1 cellular context compared by ENCODE assay signal in the genomic region with DNA sequence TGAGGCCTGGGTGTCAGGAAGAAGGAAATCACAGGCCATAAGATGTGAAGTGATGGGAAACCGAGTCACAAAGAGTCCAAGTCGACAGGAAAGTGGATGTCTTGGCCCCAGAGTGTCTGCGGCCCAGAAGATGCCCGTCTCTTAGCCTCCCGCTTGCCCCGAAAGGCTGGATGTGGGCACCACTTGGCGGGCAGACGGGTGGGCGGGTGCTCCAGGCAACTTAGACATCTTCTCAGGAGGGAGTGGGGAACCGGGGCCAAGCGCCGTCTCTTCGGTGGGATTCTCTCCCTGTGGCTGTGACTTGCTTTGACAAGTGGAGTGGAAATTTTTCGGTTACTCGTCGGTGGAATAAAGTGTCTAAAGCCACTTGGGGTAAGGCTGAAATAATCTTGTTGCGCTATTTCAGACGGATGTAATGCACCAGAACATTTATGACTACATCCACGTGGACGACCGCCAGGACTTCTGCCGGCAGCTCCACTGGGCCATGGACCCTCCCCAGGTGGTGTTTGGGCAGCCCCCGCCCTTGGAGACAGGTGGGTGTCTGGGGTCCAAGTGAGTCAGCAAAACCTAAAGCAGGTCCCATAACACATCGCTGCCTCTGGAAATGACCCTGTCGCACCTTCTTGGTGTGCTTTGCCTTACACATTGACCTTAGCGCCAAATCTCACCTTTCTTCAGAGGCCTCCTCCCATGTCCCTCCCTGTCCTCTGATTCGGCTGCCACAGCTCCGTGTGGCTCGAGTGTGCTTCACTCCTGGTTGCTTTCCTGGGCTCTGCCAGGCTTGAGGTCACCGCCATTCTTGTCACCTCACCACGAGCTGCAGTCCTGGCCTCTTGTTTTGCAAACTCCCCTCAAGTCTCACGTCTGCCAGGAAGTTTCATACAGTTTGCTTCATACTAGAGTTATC.
TF ChIP-seq lines count a peak whose summit lies in the region.

No MANE protein-coding gene starts in this region.

TF ChIP-seq in HepG2, 621 proteins besides CTCF, POLR2A, EP300 and RAD21:
- TF ChIP-seq, protein P1, sequence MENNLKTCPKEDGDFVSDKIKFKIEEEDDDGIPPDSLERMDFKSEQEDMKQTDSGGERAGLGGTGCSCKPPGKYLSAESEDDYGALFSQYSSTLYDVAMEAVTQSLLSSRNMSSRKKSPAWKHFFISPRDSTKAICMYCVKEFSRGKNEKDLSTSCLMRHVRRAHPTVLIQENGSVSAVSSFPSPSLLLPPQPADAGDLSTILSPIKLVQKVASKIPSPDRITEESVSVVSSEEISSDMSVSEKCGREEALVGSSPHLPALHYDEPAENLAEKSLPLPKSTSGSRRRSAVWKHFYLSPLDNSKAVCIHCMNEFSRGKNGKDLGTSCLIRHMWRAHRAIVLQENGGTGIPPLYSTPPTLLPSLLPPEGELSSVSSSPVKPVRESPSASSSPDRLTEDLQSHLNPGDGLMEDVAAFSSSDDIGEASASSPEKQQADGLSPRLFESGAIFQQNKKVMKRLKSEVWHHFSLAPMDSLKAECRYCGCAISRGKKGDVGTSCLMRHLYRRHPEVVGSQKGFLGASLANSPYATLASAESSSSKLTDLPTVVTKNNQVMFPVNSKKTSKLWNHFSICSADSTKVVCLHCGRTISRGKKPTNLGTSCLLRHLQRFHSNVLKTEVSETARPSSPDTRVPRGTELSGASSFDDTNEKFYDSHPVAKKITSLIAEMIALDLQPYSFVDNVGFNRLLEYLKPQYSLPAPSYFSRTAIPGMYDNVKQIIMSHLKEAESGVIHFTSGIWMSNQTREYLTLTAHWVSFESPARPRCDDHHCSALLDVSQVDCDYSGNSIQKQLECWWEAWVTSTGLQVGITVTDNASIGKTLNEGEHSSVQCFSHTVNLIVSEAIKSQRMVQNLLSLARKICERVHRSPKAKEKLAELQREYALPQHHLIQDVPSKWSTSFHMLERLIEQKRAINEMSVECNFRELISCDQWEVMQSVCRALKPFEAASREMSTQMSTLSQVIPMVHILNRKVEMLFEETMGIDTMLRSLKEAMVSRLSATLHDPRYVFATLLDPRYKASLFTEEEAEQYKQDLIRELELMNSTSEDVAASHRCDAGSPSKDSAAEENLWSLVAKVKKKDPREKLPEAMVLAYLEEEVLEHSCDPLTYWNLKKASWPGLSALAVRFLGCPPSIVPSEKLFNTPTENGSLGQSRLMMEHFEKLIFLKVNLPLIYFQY (CRISPR knock-in tag; IDR thresholded peaks at IDR 0.05; ENCODE audit: borderline replicate concordance) = no peak
- no peak for TF ChIP-seq NFIB (CRISPR knock-in tag; IDR thresholded peaks at IDR 0.05; ENCODE audit: borderline replicate concordance)
- TF ChIP-seq ZBTB20 (CRISPR knock-in tag; IDR thresholded peaks at IDR 0.05; ENCODE audit: borderline replicate concordance, low read depth) = no peak
- TF ChIP-seq ZBTB7A (CRISPR knock-in tag; IDR thresholded peaks at IDR 0.05) = no peak
- TF ChIP-seq, protein P2, sequence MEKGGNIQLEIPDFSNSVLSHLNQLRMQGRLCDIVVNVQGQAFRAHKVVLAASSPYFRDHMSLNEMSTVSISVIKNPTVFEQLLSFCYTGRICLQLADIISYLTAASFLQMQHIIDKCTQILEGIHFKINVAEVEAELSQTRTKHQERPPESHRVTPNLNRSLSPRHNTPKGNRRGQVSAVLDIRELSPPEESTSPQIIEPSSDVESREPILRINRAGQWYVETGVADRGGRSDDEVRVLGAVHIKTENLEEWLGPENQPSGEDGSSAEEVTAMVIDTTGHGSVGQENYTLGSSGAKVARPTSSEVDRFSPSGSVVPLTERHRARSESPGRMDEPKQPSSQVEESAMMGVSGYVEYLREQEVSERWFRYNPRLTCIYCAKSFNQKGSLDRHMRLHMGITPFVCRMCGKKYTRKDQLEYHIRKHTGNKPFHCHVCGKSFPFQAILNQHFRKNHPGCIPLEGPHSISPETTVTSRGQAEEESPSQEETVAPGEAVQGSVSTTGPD (CRISPR knock-in tag; IDR thresholded peaks at IDR 0.05) = no peak
- no peak for TF ChIP-seq ZKSCAN5 (CRISPR knock-in tag; IDR thresholded peaks at IDR 0.05)
- TF ChIP-seq PITX1 (CRISPR knock-in tag; IDR thresholded peaks at IDR 0.05) = no peak
- no peak for TF ChIP-seq CCDC6 (CRISPR knock-in tag; IDR thresholded peaks at IDR 0.05)
- TF ChIP-seq SP140L (CRISPR knock-in tag; IDR thresholded peaks at IDR 0.05; ENCODE audit: borderline replicate concordance) = no peak
- no peak for TF ChIP-seq PCBP2 (optimal IDR thresholded peaks at IDR 0.05; ENCODE audit: low read depth, low read length, poor library complexity, severe bottlenecking)
- no peak for TF ChIP-seq ONECUT2 (CRISPR knock-in tag; IDR thresholded peaks at IDR 0.05)
